1 cellular context compared by ENCODE assay signal in genomic region chr1:29125237-29125641, GRCh38.
TF ChIP-seq lines count a peak whose summit lies in the region.

No MANE protein-coding gene starts in this region.

TF ChIP-seq in HCT116, 20 proteins besides CTCF, POLR2A, EP300 and RAD21 (continued from another document):
- TF ChIP-seq REST (IDR thresholded peaks at IDR 0.05; ENCODE audit: low read depth), result no peak
